In genomic region chr13:69856331-69856730, GRCh38 we compare ENCODE assay signal across 25 cellular contexts.
DNase-seq lines count a peak whose midpoint lies in the region; ATAC-seq and TF ChIP-seq lines count a peak whose summit lies in the region.
"Had no signal": no experiment of that assay in that cellular context is flagged by ENCODE, and none has a peak within 500 bp of the region (broad histone marks: within the 10 kb centered on the region; RNA-seq: fewer than 3 reads in every experiment).

No MANE protein-coding gene starts in this region.

- no peak overlapping the region for H2AFZ ChIP-seq in trophoblast cell (ENCODE audit: insufficient read depth, low read length, poor library complexity)

- ATAC-seq in GM18511 (IDR thresholded peaks at IDR 0.05; ENCODE audit: unreplicated experiment): no peak
- ATAC-seq: mucosa of descending colon, T-cell had no signal

- H3K4ac ChIP-seq in trophoblast cell (ENCODE audit: low read depth, low read length): no peak overlapping the region

- H3K9me3 Mint-ChIP-seq in endothelial cell (ENCODE audit: unreplicated experiment): no peaks in the 10 kb centered on the region
- H3K9me3 Mint-ChIP-seq: neural crest cell had no signal

- H3K79me2 ChIP-seq in trophoblast cell (ENCODE audit: control insufficient read depth, insufficient read depth, low read length, poor library complexity): no peaks in the 10 kb centered on the region

- no peak overlapping the region for H3K18ac ChIP-seq in trophoblast cell (ENCODE audit: low read length)

- no peak overlapping the region for H2BK5ac ChIP-seq in trophoblast cell (ENCODE audit: low read depth, low read length, poor library complexity)

- no peak for TF ChIP-seq CTCF in endothelial cell (IDR thresholded peaks at IDR 0.05; ENCODE audit: unreplicated experiment)

- DNase-seq in HK-2 (ENCODE audit: unreplicated experiment) (peak; percentile 28), astrocyte of the hippocampus (ENCODE audit: low read depth, low spot score) (peak; percentile 34), iPS-NIHi11 (ENCODE audit: low spot score) (peak; percentile 31), trophoblast cell (peak; percentile 20 to 79), NCI-H1930 (lab: John Stamatoyannopoulos, UW) (no peak), endothelial cell (ENCODE audit: low spot score) (no peak), NCI-H524 treated with DMSO at 0.1 percent for 48 hours (lab: John Stamatoyannopoulos, UW) (no peak)
- DNase-seq: activated CD4-positive, alpha-beta T cell treated with anti-CD3 and anti-CD28 coated beads for 48 hours; activated CD8-positive, alpha-beta memory T cell treated with anti-CD3 and anti-CD28 coated beads, Interleukin-2, amount 50 U/mL, for 4 hours; activated effector memory CD4-positive, alpha-beta T cell treated with Interleukin-2 at 50 U/mL for 16 hours; brain microvascular endothelial cell; CD4-positive, alpha-beta memory T cell; DMS79; H7; mucosa of descending colon; NCI-H1092 treated with DMSO at 0.1 percent for 48 hours; NCI-H510A treated with DMSO at 0.1 percent for 48 hours; small intestine; stimulated activated CD4-positive, alpha-beta T cell treated with anti-CD3 and anti-CD28 coated beads, Interleukin-4, amount 100 ng/mL, for 24 hours; stomach; T-cell; transverse colon had no signal

- H3K27me3 Mint-ChIP-seq in endothelial cell (ENCODE audit: unreplicated experiment): no peaks in the 10 kb centered on the region
- H3K27me3 Mint-ChIP-seq: CD4-positive, alpha-beta memory T cell; progenitor cell of endocrine pancreas; T-cell had no signal

- no peak overlapping the region for H4K12ac ChIP-seq in trophoblast cell (ENCODE audit: low read depth, low read length)

- H3K36me3 ChIP-seq in trophoblast cell (ENCODE audit: control insufficient read depth in 1 of 2, insufficient read depth in 2 of 2, low read length in 2 of 2): no peaks in the 10 kb centered on the region
- H3K36me3 ChIP-seq: brain microvascular endothelial cell, stomach, transverse colon had no signal

- H3K4me1 Mint-ChIP-seq in endothelial cell (ENCODE audit: unreplicated experiment): no peaks in the 10 kb centered on the region
- H3K4me1 Mint-ChIP-seq: neural crest cell, T-cell had no signal

- H2BK12ac ChIP-seq in trophoblast cell (ENCODE audit: low read length): no peak overlapping the region

- H3K14ac ChIP-seq in trophoblast cell (ENCODE audit: low read length): no peak overlapping the region

- no peak overlapping the region for H3K4me2 ChIP-seq in trophoblast cell (ENCODE audit: low read length)

- no peak overlapping the region for H3K27ac Mint-ChIP-seq in endothelial cell (ENCODE audit: unreplicated experiment)
- H3K27ac Mint-ChIP-seq: CD4-positive, alpha-beta memory T cell; T-cell had no signal

- peaks cover 2% of the 10 kb centered on the region for H3K79me1 ChIP-seq in trophoblast cell (ENCODE audit: low read length)

- no peak overlapping the region for H2AK5ac ChIP-seq in trophoblast cell (ENCODE audit: low read length)

- H4K91ac ChIP-seq in trophoblast cell (ENCODE audit: low read depth, low read length): no peak overlapping the region

- H3K23ac ChIP-seq in trophoblast cell (ENCODE audit: low read length): no peak overlapping the region

- H2BK120ac ChIP-seq in trophoblast cell (ENCODE audit: insufficient read depth, low read length, poor library complexity): no peak overlapping the region

- H3K9me3 ChIP-seq in trophoblast cell (ENCODE audit: insufficient read depth, low read depth, low read length): no peaks in the 10 kb centered on the region
- H3K9me3 ChIP-seq: mucosa of descending colon, stomach, transverse colon had no signal

- no CpG with 5 or more reads among the region's 3 CpGs for WGBS in trophoblast cell (ENCODE audit: extremely low coverage, insufficient coverage, insufficient read length)

- no peaks in the 10 kb centered on the region for H3K36me3 Mint-ChIP-seq in endothelial cell (ENCODE audit: low read depth, unreplicated experiment)
- H3K36me3 Mint-ChIP-seq: CD4-positive, alpha-beta memory T cell; T-cell had no signal

- H4K8ac ChIP-seq in trophoblast cell (ENCODE audit: low read depth, low read length): no peak overlapping the region

- H3K27me3 ChIP-seq in trophoblast cell (ENCODE audit: insufficient read depth, low read length): no peaks in the 10 kb centered on the region
- H3K27me3 ChIP-seq: brain microvascular endothelial cell, stomach, transverse colon had no signal

- no peak overlapping the region for H3K9ac ChIP-seq in trophoblast cell (ENCODE audit: low read length)

- H3K4me1 ChIP-seq in trophoblast cell (ENCODE audit: control insufficient read depth in 1 of 2, insufficient read depth in 2 of 2, low read length in 2 of 2): no peaks in the 10 kb centered on the region
- H3K4me1 ChIP-seq: stomach, transverse colon had no signal

- no peak overlapping the region for H3K4me3 ChIP-seq in trophoblast cell (ENCODE audit: low read depth, low read length)
- H3K4me3 ChIP-seq: mucosa of descending colon, stomach, transverse colon had no signal

- H3K27ac ChIP-seq in trophoblast cell (ENCODE audit: low read depth, low read length): peak overlapping the region; percentile 85
- H3K27ac ChIP-seq: brain microvascular endothelial cell, stomach, transverse colon had no signal

- no peak overlapping the region for H3K4me3 Mint-ChIP-seq in endothelial cell (ENCODE audit: unreplicated experiment)
- H3K4me3 Mint-ChIP-seq: CD4-positive, alpha-beta memory T cell; neural crest cell; T-cell had no signal

Comparison
In these comparisons a context has a peak if more than half of its experiments do, and no peak if none do; other contexts are left out.
1. DNase-seq: peak in HK-2 (single experiment), astrocyte of the hippocampus (single experiment), iPS-NIHi11 (single experiment) and trophoblast cell (2 of 2); none in NCI-H1930 (0 of 2), endothelial cell (single experiment) and NCI-H524 treated with DMSO at 0.1 percent for 48 hours (single experiment).